ENCODE assay signal across 8 cellular contexts in genomic region chr1:41109316-41110263, GRCh38.
DNase-seq lines count a peak whose midpoint lies in the region; ATAC-seq and TF ChIP-seq lines count a peak whose summit lies in the region.

No MANE protein-coding gene starts in this region.

- no peaks in the 10 kb centered on the region for H3K27me3 Mint-ChIP-seq in activated CD4-positive, alpha-beta T cell treated with anti-CD3 and anti-CD28 coated beads for 36 hours

- H3K4me3 ChIP-seq in brain microvascular endothelial cell (ENCODE audit: low read depth, low read length) (peak overlapping the region; percentile 30), testis (no peak overlapping the region)

- H3K36me3 ChIP-seq in brain microvascular endothelial cell (replicated peaks) (no peaks in the 10 kb centered on the region), testis (ENCODE audit: low read depth, missing control alignments) (no peaks in the 10 kb centered on the region)

- peaks cover 16% of the 10 kb centered on the region for H3K4me1 ChIP-seq in testis

- no peak for ATAC-seq in activated CD4-positive, alpha-beta T cell treated with anti-CD3 and anti-CD28 coated beads for 36 hours
- ATAC-seq in HG02623 (IDR thresholded peaks at IDR 0.05; ENCODE audit: unreplicated experiment) = no peak
- ATAC-seq in HG03175 (IDR thresholded peaks at IDR 0.05; ENCODE audit: unreplicated experiment) = no peak

- H3K36me3 Mint-ChIP-seq in activated CD4-positive, alpha-beta T cell treated with anti-CD3 and anti-CD28 coated beads for 36 hours (ENCODE audit: low read depth) = peaks cover 26% of the 10 kb centered on the region

- POLR2A ChIA-PET in activated CD4-positive, alpha-beta T cell treated with anti-CD3 and anti-CD28 coated beads for 36 hours (lab: Charles Lee) = no interaction called here

- H3K27me3 ChIP-seq in brain microvascular endothelial cell (replicated peaks) = no peaks in the 10 kb centered on the region
- H3K27me3 ChIP-seq in testis = no peaks in the 10 kb centered on the region

- H3K27ac ChIP-seq in brain microvascular endothelial cell (peak overlapping the region; percentile 85), testis (peak overlapping the region; percentile 69 to 77)

- CTCF ChIA-PET in activated CD4-positive, alpha-beta T cell treated with anti-CD3 and anti-CD28 coated beads for 36 hours (lab: Charles Lee) = interaction anchor here (1.2 to 1.3 kb wide), 2 partner anchors 9 to 159 kb away, joined by 3 to 4 read pairs; no protein-coding TSS in a partner anchor

- no peaks in the 10 kb centered on the region for H3K9me3 ChIP-seq in testis

- intact Hi-C loops in activated CD4-positive, alpha-beta T cell treated with anti-CD3 and anti-CD28 coated beads for 36 hours (cut with DNase I, micrococcal nuclease) = no loop called here
- intact Hi-C loops in testis (cut with DNase I; ENCODE audit: low total_unique reads) = no loop called here

- H3K4me1 Mint-ChIP-seq in activated CD4-positive, alpha-beta T cell treated with anti-CD3 and anti-CD28 coated beads for 36 hours = peaks cover 4% of the 10 kb centered on the region

- WGBS in testis, 2 donors = 30 to 31% methylated on average over 4 of the region's 4 CpGs

- H3K9me3 Mint-ChIP-seq in activated CD4-positive, alpha-beta T cell treated with anti-CD3 and anti-CD28 coated beads for 36 hours (ENCODE audit: low read depth) = no peaks in the 10 kb centered on the region

- no peak for TF ChIP-seq CTCF in brain microvascular endothelial cell (IDR thresholded peaks at IDR 0.05; ENCODE audit: low read depth, low read length, missing control alignments)
- no peak for TF ChIP-seq CTCF in testis (IDR thresholded peaks at IDR 0.05)

- no peak for TF ChIP-seq POLR2A in testis (IDR thresholded peaks at IDR 0.05)

- in situ Hi-C loops in brain microvascular endothelial cell (cut with HindIII; ENCODE audit: low pct_ligation_motif_present, low sequenced_read_pairs) = no loop called here

- no peak for DNase-seq in activated CD4-positive, alpha-beta T cell treated with anti-CD3 and anti-CD28 coated beads for 36 hours
- DNase-seq in activated CD4-positive, alpha-beta T cell treated with anti-CD3 and anti-CD28 coated beads for 48 hours = no peak
- peak; percentile 92 for DNase-seq in brain microvascular endothelial cell
- DNase-seq in kidney tubule cell (ENCODE audit: low spot score) = peak; percentile 87
- peak; percentile 64 for DNase-seq in testis
- no peak for DNase-seq in stimulated activated naive CD4-positive, alpha-beta T cell (lab: John Stamatoyannopoulos, UW)

- H3K4me3 Mint-ChIP-seq in activated CD4-positive, alpha-beta T cell treated with anti-CD3 and anti-CD28 coated beads for 36 hours = no peak overlapping the region

- peak overlapping the region; percentile 48 for H3K27ac Mint-ChIP-seq in activated CD4-positive, alpha-beta T cell treated with anti-CD3 and anti-CD28 coated beads for 36 hours

Comparison
In these comparisons a context has a peak if more than half of its experiments do, and no peak if none do; other contexts are left out.
1. DNase-seq: peak in brain microvascular endothelial cell (single experiment), kidney tubule cell (single experiment) and testis (single experiment); none in activated CD4-positive, alpha-beta T cell treated with anti-CD3 and anti-CD28 coated beads for 36 hours (single experiment), activated CD4-positive, alpha-beta T cell treated with anti-CD3 and anti-CD28 coated beads for 48 hours (single experiment) and stimulated activated naive CD4-positive, alpha-beta T cell (0 of 6).